14 cellular contexts compared by ENCODE assay signal in genomic region chr10:69457771-69458237, GRCh38. TPM values are rescaled to one million over a fixed set of nuclear protein-coding genes. Genes with fewer than 3 reads are reported as not detected.
DNase-seq lines count a peak whose midpoint lies in the region; ATAC-seq and TF ChIP-seq lines count a peak whose summit lies in the region.
"Had no signal": no experiment of that assay in that cellular context is flagged by ENCODE, and none has a peak within 500 bp of the region (broad histone marks: within the 10 kb centered on the region; RNA-seq: fewer than 3 reads in every experiment).

No MANE protein-coding gene starts in this region.

- H3K9me3 ChIP-seq in Panc1 (ENCODE audit: control insufficient read depth, insufficient read depth, low read depth, low read length) (no peaks in the 10 kb centered on the region), esophagus squamous epithelium (no peaks in the 10 kb centered on the region), skeletal muscle tissue (ENCODE audit: control insufficient read depth in 3 of 3, low read length in 3 of 3) (no peaks in the 10 kb centered on the region)

- WGBS in esophagus squamous epithelium, 2 donors, result 59 to 72% methylated on average over 3 to 4 of the region's 5 CpGs

- H3K9ac ChIP-seq in skeletal muscle tissue (ENCODE audit: low read depth in 1 of 3, low read length in 3 of 3), result peak overlapping the region in 2 of 3 donors; percentile 17 to 59
- H3K9ac ChIP-seq: neural progenitor cell had no signal

- no peaks in the 10 kb centered on the region for H3K27me3 ChIP-seq in Panc1 (ENCODE audit: control insufficient read depth, insufficient read depth, low read length)
- H3K27me3 ChIP-seq in esophagus squamous epithelium, result no peaks in the 10 kb centered on the region
- H3K27me3 ChIP-seq in skeletal muscle tissue (ENCODE audit: control insufficient read depth in 3 of 3, insufficient read depth in 3 of 3, low read length in 3 of 3), result no peaks in the 10 kb centered on the region

- ATAC-seq in Panc1 (no peak), HG03025 (IDR thresholded peaks at IDR 0.05; ENCODE audit: low FRiP score, unreplicated experiment) (no peak), GM18868 (IDR thresholded peaks at IDR 0.05; ENCODE audit: unreplicated experiment) (no peak)
- ATAC-seq in natural killer cell treated with Interleukin-12 subunit alpha and Interleukin-12 subunit beta and Interleukin-15 and Interleukin-18, amount 100 ng/mL, for 72 hours, result no peak
- ATAC-seq: T-cell had no signal

- H3K27ac ChIP-seq in Panc1 (ENCODE audit: low read length), result peak overlapping the region; percentile 48
- H3K27ac ChIP-seq in esophagus squamous epithelium, result peak overlapping the region in 3 of 4 donors; percentile 51 to 57 (median 52)
- H3K27ac ChIP-seq in skeletal muscle tissue (ENCODE audit: low read depth, low read length), result peak overlapping the region; percentile 81
- H3K27ac ChIP-seq: neural progenitor cell had no signal

- POLR2A ChIA-PET in Panc1 (lab: Charles Lee), result no interaction called here

- no peak for TF ChIP-seq POLR2A in esophagus squamous epithelium (IDR thresholded peaks at IDR 0.05)

- H3K36me3 ChIP-seq in Panc1 (ENCODE audit: control insufficient read depth, insufficient read depth, low read length), result peaks cover 12% of the 10 kb centered on the region
- H3K36me3 ChIP-seq in esophagus squamous epithelium, result no peaks in the 10 kb centered on the region
- peaks cover 0 to 2% (median 0%) of the 10 kb centered on the region in 3 donors for H3K36me3 ChIP-seq in skeletal muscle tissue (ENCODE audit: control insufficient read depth in 3 of 3, insufficient read depth in 3 of 3, low read length in 3 of 3)
- H3K36me3 ChIP-seq: neural progenitor cell had no signal

- H3K27ac Mint-ChIP-seq in Calu3 (ENCODE audit: unreplicated experiment) (peak overlapping the region; percentile 96), progenitor cell of endocrine pancreas (no peak overlapping the region)
- H3K27ac Mint-ChIP-seq in natural killer cell treated with Interleukin-12 subunit alpha and Interleukin-12 subunit beta and Interleukin-15 and Interleukin-18, amount 100 ng/mL, for 72 hours, result no peak overlapping the region
- H3K27ac Mint-ChIP-seq: B cell, neural progenitor cell, T-cell had no signal

- H3K4me1 Mint-ChIP-seq in Calu3 (ENCODE audit: low read depth, unreplicated experiment) (peaks cover 78% of the 10 kb centered on the region), progenitor cell of endocrine pancreas (ENCODE audit: low read depth) (peaks cover 9% of the 10 kb centered on the region)
- H3K4me1 Mint-ChIP-seq in natural killer cell treated with Interleukin-12 subunit alpha and Interleukin-12 subunit beta and Interleukin-15 and Interleukin-18, amount 100 ng/mL, for 72 hours (ENCODE audit: low read depth in 2 of 2), result peaks cover 0 to 10% of the 10 kb centered on the region in 2 donors
- H3K4me1 Mint-ChIP-seq: B cell had no signal

- H3K4me3 Mint-ChIP-seq in Calu3 (ENCODE audit: low read depth, unreplicated experiment) (peak overlapping the region; percentile 52), progenitor cell of endocrine pancreas (ENCODE audit: low read depth) (no peak overlapping the region)
- no peak overlapping the region for H3K4me3 Mint-ChIP-seq in natural killer cell treated with Interleukin-12 subunit alpha and Interleukin-12 subunit beta and Interleukin-15 and Interleukin-18, amount 100 ng/mL, for 72 hours
- H3K4me3 Mint-ChIP-seq: B cell, neural progenitor cell, T-cell had no signal

- intact Hi-C loops in Calu3 (cut with micrococcal nuclease; ENCODE audit: unreplicated experiment), result loop anchor here (2.0 kb wide), 1 partner anchor 33 kb away; no protein-coding TSS in a partner anchor
- intact Hi-C loops in Panc1 (cut with micrococcal nuclease; ENCODE audit: unreplicated experiment), result no loop called here
- intact Hi-C loops in esophagus squamous epithelium (cut with DNase I), result no loop called here

- H3K36me3 Mint-ChIP-seq in Calu3 (ENCODE audit: insufficient read depth, unreplicated experiment) (peaks cover 47% of the 10 kb centered on the region), progenitor cell of endocrine pancreas (ENCODE audit: insufficient read depth) (no peaks in the 10 kb centered on the region)
- no peaks in the 10 kb centered on the region for H3K36me3 Mint-ChIP-seq in natural killer cell treated with Interleukin-12 subunit alpha and Interleukin-12 subunit beta and Interleukin-15 and Interleukin-18, amount 100 ng/mL, for 72 hours
- H3K36me3 Mint-ChIP-seq: neural progenitor cell, T-cell had no signal

- CTCF ChIA-PET in Calu3 (lab: Charles Lee) (interaction anchor here (1.1 to 1.8 kb wide), 3 partner anchors 11 to 32 kb away, joined by 4 to 5 read pairs (median 5); no protein-coding TSS in a partner anchor), Panc1 (lab: Charles Lee) (interaction anchor here (0.9 kb wide), 1 partner anchor 49 kb away, joined by 3 read pairs; no protein-coding TSS in a partner anchor)

- DNase-seq in Calu3, result no peak
- DNase-seq in Panc1 (ENCODE audit: low read depth, low spot score), result no peak
- no peak for DNase-seq in esophagus squamous epithelium (lab: John Stamatoyannopoulos, UW)
- DNase-seq in natural killer cell treated with Interleukin-12 subunit alpha and Interleukin-12 subunit beta and Interleukin-15 and Interleukin-18, amount 100 ng/mL, for 72 hours (ENCODE audit: low spot score), result no peak
- no peak for DNase-seq in progenitor cell of endocrine pancreas (ENCODE audit: low spot score, unreplicated experiment)
- DNase-seq: activated CD4-positive, alpha-beta T cell treated with anti-CD3 and anti-CD28 coated beads for 48 hours; Karpas-422; NCI-H2081 treated with DMSO at 0.1 percent for 48 hours; T-cell had no signal

- TF ChIP-seq CTCF in Calu3 (IDR thresholded peaks at IDR 0.05; ENCODE audit: unreplicated experiment), result no peak
- TF ChIP-seq CTCF in Panc1 (IDR thresholded peaks at IDR 0.05), result no peak
- no peak for TF ChIP-seq CTCF in esophagus squamous epithelium (IDR thresholded peaks at IDR 0.05)
- no peak for TF ChIP-seq CTCF in progenitor cell of endocrine pancreas (IDR thresholded peaks at IDR 0.05; ENCODE audit: unreplicated experiment)

- peak overlapping the region in 1 of 2 experiments; percentile 25; a peak in 1 of 4 replicates for H3K4me3 ChIP-seq in Panc1 (ENCODE audit: low read depth in 2 of 2, low read length in 2 of 2)
- H3K4me3 ChIP-seq in esophagus squamous epithelium, result no peak overlapping the region
- H3K4me3 ChIP-seq in skeletal muscle tissue (ENCODE audit: low read length in 3 of 3), result peak overlapping the region in 2 of 3 donors; percentile 9 to 49
- H3K4me3 ChIP-seq: neural progenitor cell had no signal

- BruUV-seq in Calu3 (replicated peaks; lab: Mats Ljungman, UMichigan) (no TSS peak), Panc1 (replicated peaks; lab: Mats Ljungman, UMichigan) (no TSS peak)

- H3K4me1 ChIP-seq in Panc1 (ENCODE audit: control insufficient read depth, insufficient read depth, low read length) (peaks cover 88% of the 10 kb centered on the region), esophagus squamous epithelium (peaks cover 8 to 74% (median 43%) of the 10 kb centered on the region in 3 donors), skeletal muscle tissue (ENCODE audit: control insufficient read depth in 3 of 3, insufficient read depth in 3 of 3, low read length in 3 of 3) (peaks cover 68 to 84% (median 76%) of the 10 kb centered on the region in 3 donors)
- H3K4me1 ChIP-seq: neural progenitor cell had no signal

- no peaks in the 10 kb centered on the region for H3K27me3 Mint-ChIP-seq in Calu3 (ENCODE audit: unreplicated experiment)
- peaks cover 6 to 10% of the 10 kb centered on the region in 2 donors for H3K27me3 Mint-ChIP-seq in natural killer cell treated with Interleukin-12 subunit alpha and Interleukin-12 subunit beta and Interleukin-15 and Interleukin-18, amount 100 ng/mL, for 72 hours
- peaks cover 9% of the 10 kb centered on the region for H3K27me3 Mint-ChIP-seq in progenitor cell of endocrine pancreas

- no peaks in the 10 kb centered on the region for H3K9me3 Mint-ChIP-seq in Calu3 (ENCODE audit: low read depth, unreplicated experiment)
- no peaks in the 10 kb centered on the region for H3K9me3 Mint-ChIP-seq in natural killer cell treated with Interleukin-12 subunit alpha and Interleukin-12 subunit beta and Interleukin-15 and Interleukin-18, amount 100 ng/mL, for 72 hours
- no peaks in the 10 kb centered on the region for H3K9me3 Mint-ChIP-seq in progenitor cell of endocrine pancreas (ENCODE audit: low read depth)
- H3K9me3 Mint-ChIP-seq: neural progenitor cell, T-cell had no signal

- in situ Hi-C loops in Panc1 (cut with HindIII; ENCODE audit: low pct_unique_long_range_greater_than_20kb, low sequenced_read_pairs), result no loop called here

RNA-seq across cellular contexts. Expression of gene TSPAN15, which starts 6.5 kb away (rescaled TPM):
- total RNA-seq in Calu3 (2022) (137 and 165 TPM in 2 replicates), Panc1 (2021; ENCODE audit: unreplicated experiment) (199 TPM), esophagus squamous epithelium (10 to 100 TPM in 3 of 4 donors, 1 to 10 TPM in 1; 3.6 to 24.0 (median 18.5) TPM), skeletal muscle tissue (72.0 TPM), progenitor cell of endocrine pancreas (14.7 and 17.9 TPM in 2 replicates)
- 415 TPM for polyA plus RNA-seq in Panc1 (2012; ENCODE audit: insufficient read length)
- total RNA-seq in natural killer cell treated with Interleukin-12 subunit alpha and Interleukin-12 subunit beta and Interleukin-15 and Interleukin-18, amount 100 ng/mL, for 72 hours, result 1 to 10 TPM; 1.2 to 1.4 TPM

RNA-seq across cellular contexts. Expression of gene TACR2, which starts 41.1 kb away (rescaled TPM):
- total RNA-seq in Calu3 (2022), result 0.26 and 0.34 TPM in 2 replicates
- 0.21 TPM for total RNA-seq in Panc1 (2021; ENCODE audit: unreplicated experiment)
- 0.94 TPM for polyA plus RNA-seq in Panc1 (2012; ENCODE audit: insufficient read length)
- 10 to 100 TPM in 1 of 4 donors, 1 to 10 TPM in 2, under 1 TPM in 1; 0.72 to 24.0 (median 4.4) TPM for total RNA-seq in esophagus squamous epithelium
- not detected for total RNA-seq in skeletal muscle tissue
- not detected for total RNA-seq in natural killer cell treated with Interleukin-12 subunit alpha and Interleukin-12 subunit beta and Interleukin-15 and Interleukin-18, amount 100 ng/mL, for 72 hours
- not detected in 2 replicates for total RNA-seq in progenitor cell of endocrine pancreas
- total RNA-seq: B cell, T-cell had no signal

Comparison
In these comparisons a context has a peak if more than half of its experiments do, and no peak if none do; other contexts are left out.
1. H3K4me3 ChIP-seq: peak in skeletal muscle tissue (2 of 3); none in esophagus squamous epithelium (0 of 4).
2. Peak in every context shown above with its lines, with median percentiles within 50 percentile points of each other: H3K27ac ChIP-seq.